8 cellular contexts compared by ENCODE assay signal in the genomic region with DNA sequence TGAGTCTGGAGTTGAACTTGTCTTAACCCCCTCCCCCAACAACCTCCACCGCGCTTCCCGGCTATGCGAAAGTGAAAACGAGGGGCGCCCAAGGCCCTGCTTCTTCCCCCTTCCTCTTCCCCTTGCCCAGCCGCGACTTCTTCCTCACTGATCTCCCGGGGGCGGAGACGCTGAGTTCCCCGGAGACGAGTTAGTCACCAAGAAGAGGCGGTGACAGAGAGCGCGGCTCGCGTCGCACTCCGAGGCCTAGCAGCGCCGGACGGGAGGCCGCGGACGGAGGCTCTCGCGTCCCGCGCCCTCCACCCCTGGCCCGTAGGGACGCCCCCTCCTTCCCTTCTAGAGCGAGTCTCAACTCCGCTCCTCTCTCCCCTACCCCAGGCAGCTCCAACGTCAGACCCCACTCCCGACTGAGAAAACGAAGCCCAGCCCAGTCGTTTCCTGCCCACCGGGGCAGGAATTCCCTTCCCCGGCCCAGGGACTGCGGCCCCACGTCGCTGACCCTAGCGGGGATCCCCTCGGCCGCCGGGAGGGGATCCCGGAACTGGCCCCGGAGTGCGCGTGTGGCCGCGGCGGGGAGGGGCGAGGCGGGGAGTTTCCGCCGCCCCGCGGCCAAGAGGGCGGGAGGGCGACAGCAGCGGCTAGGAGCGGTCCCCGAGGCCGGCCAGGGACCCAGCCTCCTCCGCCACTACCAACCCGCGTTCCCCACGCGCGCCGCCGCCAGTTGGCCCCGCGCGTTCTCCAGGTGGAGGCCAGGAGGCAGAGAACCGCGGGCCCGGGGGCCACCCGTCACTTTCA. TPM values are rescaled to one million over a fixed set of nuclear protein-coding genes. Genes with fewer than 3 reads are reported as not detected.
DNase-seq lines count a peak whose midpoint lies in the region; ATAC-seq and TF ChIP-seq lines count a peak whose summit lies in the region.

No MANE protein-coding gene starts in this region.

- TF ChIP-seq CTCF in liver (IDR thresholded peaks at IDR 0.05; ENCODE audit: low read depth, low read length, missing input control) = no peak

- H3K27me3 ChIP-seq in liver (ENCODE audit: control insufficient read depth in 4 of 4, insufficient read depth in 4 of 4, low read length in 3 of 4) = no peaks in the 10 kb centered on the region

- peak; percentile 76 for DNase-seq in AG20443 (ENCODE audit: low spot score)
- peak; percentile 78 for DNase-seq in NCI-H524 treated with DMSO at 0.1 percent for 48 hours (lab: John Stamatoyannopoulos, UW)
- peak; percentile 79 for DNase-seq in activated CD4-positive, alpha-beta T cell treated with anti-CD3 and anti-CD28 coated beads, Interleukin-2, amount 50 U/mL, for 1 hour
- DNase-seq in cortex of kidney (lab: John Stamatoyannopoulos, UW) = peak; percentile 24
- DNase-seq in stimulated activated CD4-positive, alpha-beta T cell treated with anti-CD3 and anti-CD28 coated beads, Interleukin-4, amount 100 ng/mL, for 48 hours (ENCODE audit: low read depth in 2 of 2) = peak; percentile 77 to 81

- peaks cover 0 to 3% (median 1%) of the 10 kb centered on the region in 4 donors for H3K36me3 ChIP-seq in liver (ENCODE audit: control insufficient read depth in 4 of 4, insufficient read depth in 3 of 4, low read depth in 1 of 4, low read length in 3 of 4)

- H3K9me3 ChIP-seq in liver (ENCODE audit: control insufficient read depth in 4 of 4, low read length in 3 of 4) = no peaks in the 10 kb centered on the region

- H3K27ac ChIP-seq in liver (ENCODE audit: low read depth in 1 of 2, low read length in 2 of 2) = peak overlapping the region; percentile 99 to 100

- under 1% methylated on average over 81 of the region's 81 CpGs for WGBS in liver

- H3K4me3 ChIP-seq in liver (ENCODE audit: low read depth in 1 of 3, low read length in 3 of 3) = peak overlapping the region; percentile 84 to 95 (median 93)

- peaks cover 0 to 5% (median 1%) of the 10 kb centered on the region in 4 donors for H3K4me1 ChIP-seq in liver (ENCODE audit: control insufficient read depth in 4 of 4, insufficient read depth in 4 of 4, low read length in 3 of 4)

- ATAC-seq in GM18873 (IDR thresholded peaks at IDR 0.05; ENCODE audit: low FRiP score, unreplicated experiment) (peak; percentile 42), HG03103 (IDR thresholded peaks at IDR 0.05; ENCODE audit: low read depth, unreplicated experiment) (peak; percentile 53)

- H3K9ac ChIP-seq in liver (ENCODE audit: low read depth in 1 of 2, low read length in 2 of 2) = peak overlapping the region; percentile 97 to 98

- TF ChIP-seq RAD21 in liver (IDR thresholded peaks at IDR 0.05) = no peak

TF ChIP-seq in liver, 16 proteins besides CTCF, POLR2A, EP300 and RAD21:
- TF ChIP-seq HNF4A (conservative IDR thresholded peaks at IDR 0.05) (no peak), YY1 (IDR thresholded peaks at IDR 0.05) (peak; percentile 38), NR2F2 (IDR thresholded peaks at IDR 0.05) (no peak), GABPA (IDR thresholded peaks at IDR 0.05 in 1 of 2, conservative IDR thresholded peaks at IDR 0.05 in 1 of 2) (peak in 1 of 2 donors; percentile 27), HNF4G (IDR thresholded peaks at IDR 0.05) (no peak), MAX (IDR thresholded peaks at IDR 0.05) (peak; percentile 71), REST (IDR thresholded peaks at IDR 0.05) (no peak), EGR1 (IDR thresholded peaks at IDR 0.05; ENCODE audit: low read depth in 2 of 2) (no peak), FOXA1 (IDR thresholded peaks at IDR 0.05) (no peak)

RNA-seq across cellular contexts. Expression of gene BAZ1A, which starts 1.4 kb away (rescaled TPM):
- total RNA-seq in liver = 10 to 100 TPM; 18.5 to 44.9 TPM
- polyA plus RNA-seq in liver = 1 to 10 TPM; 4.5 to 8.1 TPM

Comparison
In these comparisons a context has a peak if more than half of its experiments do, and no peak if none do; other contexts are left out.
1. Peak in every context shown above with its lines: DNase-seq, ATAC-seq, H3K4me3 ChIP-seq and H3K27ac ChIP-seq.
2. DNase-seq: peak in every context shown above with its lines; median percentile 79 in activated CD4-positive, alpha-beta T cell treated with anti-CD3 and anti-CD28 coated beads, Interleukin-2, amount 50 U/mL, for 1 hour; 79 in stimulated activated CD4-positive, alpha-beta T cell treated with anti-CD3 and anti-CD28 coated beads, Interleukin-4, amount 100 ng/mL, for 48 hours; 78 in NCI-H524 treated with DMSO at 0.1 percent for 48 hours; 76 in AG20443; 24 in cortex of kidney.